24 cellular contexts compared by ENCODE assay signal in genomic region chr9:78578016-78578555, GRCh38.
"Had no signal": no experiment of that assay in that cellular context is flagged by ENCODE, and none has a peak within 500 bp of the region (broad histone marks: within the 10 kb centered on the region; RNA-seq: fewer than 3 reads in every experiment).

No MANE protein-coding gene starts in this region.

- H3K4me3 Mint-ChIP-seq: activated naive CD4-positive, alpha-beta T cell treated with anti-CD3 and anti-CD28 coated beads for 36 hours; activated naive CD8-positive, alpha-beta T cell treated with anti-CD3 and anti-CD28 coated beads for 36 hours; activated T-helper 1 cell treated with anti-CD3 and anti-CD28 coated beads, Interleukin-12 subunit alpha, Interleukin-12 subunit beta, Interleukin-2, Interleukin-4 antibody, amounts not matched to agents 30 ng/mL and 10 ng/mL and 1 ng/mL, durations not matched to agents 14 hours and 24 hours and 36 hours; natural killer cell treated with Interleukin-12 subunit alpha and Interleukin-12 subunit beta and Interleukin-15 and Interleukin-18, amount 100 ng/mL, for 72 hours; stimulated activated effector memory CD8-positive, alpha-beta T cell treated with anti-CD3 and anti-CD28 coated beads, Interleukin-12 subunit alpha, Interleukin-12 subunit beta, amount 100 ng/mL, for 72 hours; stimulated activated naive CD8-positive, alpha-beta T cell treated with anti-CD3 and anti-CD28 coated beads, Interleukin-15, amount 100 ng/mL, for 72 hours had no signal

- H3K27me3 ChIP-seq: ascending aorta, brain microvascular endothelial cell, gastrocnemius medialis, neutrophil, sigmoid colon had no signal

- ATAC-seq: left ventricle myocardium superior; mucosa of descending colon; natural killer cell treated with Interleukin-12 subunit alpha and Interleukin-12 subunit beta and Interleukin-15 and Interleukin-18, amount 100 ng/mL, for 72 hours; stimulated activated effector memory CD8-positive, alpha-beta T cell treated with anti-CD3 and anti-CD28 coated beads, Interleukin-12 subunit alpha, Interleukin-12 subunit beta, amount 100 ng/mL, for 72 hours; stimulated activated naive CD8-positive, alpha-beta T cell treated with anti-CD3 and anti-CD28 coated beads, Interleukin-15, amount 100 ng/mL, for 72 hours had no signal

- H3K36me3 Mint-ChIP-seq: activated naive CD8-positive, alpha-beta T cell treated with anti-CD3 and anti-CD28 coated beads for 36 hours; natural killer cell treated with Interleukin-12 subunit alpha and Interleukin-12 subunit beta and Interleukin-15 and Interleukin-18, amount 100 ng/mL, for 72 hours; stimulated activated effector memory CD8-positive, alpha-beta T cell treated with anti-CD3 and anti-CD28 coated beads, Interleukin-12 subunit alpha, Interleukin-12 subunit beta, amount 100 ng/mL, for 72 hours had no signal

- H3K9me3 ChIP-seq: ascending aorta, gastrocnemius medialis, mucosa of descending colon, neutrophil, sigmoid colon, tibial nerve had no signal

- H3K27ac ChIP-seq: ascending aorta, brain microvascular endothelial cell, gastrocnemius medialis, neutrophil, sigmoid colon, tibial nerve, VCaP had no signal

- H3K4me1 ChIP-seq: ascending aorta, sigmoid colon, tibial nerve had no signal

- DNase-seq: activated CD4-positive, alpha-beta T cell treated with anti-CD3 and anti-CD28 coated beads for 4 hours; activated CD4-positive, alpha-beta T cell treated with anti-CD3 and anti-CD28 coated beads, Interleukin-2, amount 50 U/mL, for 48 hours; activated CD8-positive, alpha-beta memory T cell treated with anti-CD3 and anti-CD28 coated beads for 24 hours; activated effector memory CD4-positive, alpha-beta T cell treated with anti-CD3 and anti-CD28 coated beads, Interleukin-2, amount 50 U/mL, for 16 hours; activated naive CD4-positive, alpha-beta T cell treated with anti-CD3 and anti-CD28 coated beads for 36 hours; activated naive CD8-positive, alpha-beta T cell treated with anti-CD3 and anti-CD28 coated beads for 36 hours; brain microvascular endothelial cell; cortex of kidney; gastrocnemius medialis; glutamatergic neuron; left ventricle myocardium superior; sigmoid colon; small intestine; stimulated activated CD4-positive, alpha-beta T cell treated with anti-CD3 and anti-CD28 coated beads, Interleukin-4, amount 100 ng/mL, for 24 hours; stimulated activated naive CD8-positive, alpha-beta T cell treated with anti-CD3 and anti-CD28 coated beads, Interleukin-15, amount 100 ng/mL, for 72 hours had no signal

- H3K27ac Mint-ChIP-seq: activated naive CD4-positive, alpha-beta T cell treated with anti-CD3 and anti-CD28 coated beads for 36 hours; activated naive CD8-positive, alpha-beta T cell treated with anti-CD3 and anti-CD28 coated beads for 36 hours; activated T-helper 1 cell treated with anti-CD3 and anti-CD28 coated beads, Interleukin-12 subunit alpha, Interleukin-12 subunit beta, Interleukin-2, Interleukin-4 antibody, amounts not matched to agents 30 ng/mL and 10 ng/mL and 1 ng/mL, durations not matched to agents 14 hours and 24 hours and 36 hours; natural killer cell treated with Interleukin-12 subunit alpha and Interleukin-12 subunit beta and Interleukin-15 and Interleukin-18, amount 100 ng/mL, for 72 hours; progenitor cell of endocrine pancreas; stimulated activated effector memory CD8-positive, alpha-beta T cell treated with anti-CD3 and anti-CD28 coated beads, Interleukin-12 subunit alpha, Interleukin-12 subunit beta, amount 100 ng/mL, for 72 hours; stimulated activated naive CD8-positive, alpha-beta T cell treated with anti-CD3 and anti-CD28 coated beads, Interleukin-15, amount 100 ng/mL, for 72 hours had no signal

- H3K36me3 ChIP-seq: ascending aorta, brain microvascular endothelial cell, gastrocnemius medialis, neutrophil, sigmoid colon, tibial nerve had no signal

- H3K4me1 Mint-ChIP-seq: activated naive CD8-positive, alpha-beta T cell treated with anti-CD3 and anti-CD28 coated beads for 36 hours; stimulated activated effector memory CD8-positive, alpha-beta T cell treated with anti-CD3 and anti-CD28 coated beads, Interleukin-12 subunit alpha, Interleukin-12 subunit beta, amount 100 ng/mL, for 72 hours; stimulated activated naive CD8-positive, alpha-beta T cell treated with anti-CD3 and anti-CD28 coated beads, Interleukin-15, amount 100 ng/mL, for 72 hours had no signal

- H3K4me3 ChIP-seq: ascending aorta, gastrocnemius medialis, mucosa of descending colon, sigmoid colon, tibial nerve had no signal

- H3K9me3 Mint-ChIP-seq: activated naive CD4-positive, alpha-beta T cell treated with anti-CD3 and anti-CD28 coated beads for 36 hours; activated naive CD8-positive, alpha-beta T cell treated with anti-CD3 and anti-CD28 coated beads for 36 hours; activated T-helper 1 cell treated with anti-CD3 and anti-CD28 coated beads, Interleukin-12 subunit alpha, Interleukin-12 subunit beta, Interleukin-2, Interleukin-4 antibody, amounts not matched to agents 30 ng/mL and 10 ng/mL and 1 ng/mL, durations not matched to agents 14 hours and 24 hours and 36 hours; stimulated activated naive CD8-positive, alpha-beta T cell treated with anti-CD3 and anti-CD28 coated beads, Interleukin-15, amount 100 ng/mL, for 72 hours had no signal
